Comparison of ENCODE assay signal across 1 cellular context in genomic region chr3:122692674-122693073, GRCh38.
A peak's percentile ranks its signal among the peaks of the same experiment; 100 is the strongest.
TF ChIP-seq lines count a peak whose summit lies in the region.

No MANE protein-coding gene starts in this region.

TF ChIP-seq in HepG2, 621 proteins besides CTCF, POLR2A, EP300 and RAD21 (continues in another document):
- TF ChIP-seq ZNF205 (CRISPR knock-in tag; IDR thresholded peaks at IDR 0.05) (0 out of 2 replicates have a peak, but pooled peaks have one; percentile 38), ATF1 (CRISPR knock-in tag; IDR thresholded peaks at IDR 0.05) (no peak), FOXA3 (CRISPR knock-in tag; IDR thresholded peaks at IDR 0.05) (peak; percentile 85), TBX3 (IDR thresholded peaks at IDR 0.05; ENCODE audit: borderline replicate concordance) (peak; percentile 24; the same call in 1 of the 2 replicates), FOSL2 (CRISPR knock-in tag; IDR thresholded peaks at IDR 0.05) (peak; percentile 55), HMG20A (CRISPR knock-in tag; IDR thresholded peaks at IDR 0.05; ENCODE audit: borderline replicate concordance) (peak; percentile 80; the same call in 1 of the 2 replicates), FOXA1 (IDR thresholded peaks at IDR 0.05) (no peak), FOXA1 (CRISPR knock-in tag; IDR thresholded peaks at IDR 0.05) (peak; percentile 50), ARHGAP35 (CRISPR knock-in tag; IDR thresholded peaks at IDR 0.05; ENCODE audit: borderline replicate concordance) (no peak), ZNF292 (CRISPR knock-in tag; IDR thresholded peaks at IDR 0.05; ENCODE audit: borderline replicate concordance, low read depth) (0 out of 2 replicates have a peak, but pooled peaks have one; percentile 37), RXRB (CRISPR knock-in tag; IDR thresholded peaks at IDR 0.05; ENCODE audit: borderline replicate concordance) (peak; percentile 61; the same call in 1 of the 2 replicates), SKI (IDR thresholded peaks at IDR 0.05; ENCODE audit: partially characterized antibody) (peak; percentile 39), GABPA (IDR thresholded peaks at IDR 0.05; ENCODE audit: low read depth, low read length) (no peak), GABPA (CRISPR knock-in tag; IDR thresholded peaks at IDR 0.05; ENCODE audit: low read depth) (no peak), NCOA2 (CRISPR knock-in tag; IDR thresholded peaks at IDR 0.05) (peak; percentile 39; the same call in 1 of the 2 replicates), NFIC (IDR thresholded peaks at IDR 0.05; ENCODE audit: low read length) (peak; percentile 48; the same call in 1 of the 2 replicates), ZNF513 (CRISPR knock-in tag; conservative IDR thresholded peaks at IDR 0.05) (no peak), SOX6 (IDR thresholded peaks at IDR 0.05) (no peak), SOX6 (CRISPR knock-in tag; IDR thresholded peaks at IDR 0.05) (peak; percentile 61; the same call in 1 of the 2 replicates), SOX13 (IDR thresholded peaks at IDR 0.05) (no peak), SOX13 (CRISPR knock-in tag; conservative IDR thresholded peaks at IDR 0.05 in 1 of 2, IDR thresholded peaks at IDR 0.05 in 1 of 2) (peak in 1 of 2 experiments; percentile 54; a peak in 1 of 4 replicates), TCF7 (IDR thresholded peaks at IDR 0.05; ENCODE audit: low read depth) (peak; percentile 64), GTF2F1 (IDR thresholded peaks at IDR 0.05; ENCODE audit: low read length) (no peak), TEAD3 (CRISPR knock-in tag; optimal IDR thresholded peaks at IDR 0.05; ENCODE audit: borderline replicate concordance) (no peak), RERE (CRISPR knock-in tag; IDR thresholded peaks at IDR 0.05; ENCODE audit: low read depth) (peak; percentile 22; the same call in 1 of the 2 replicates), RCOR2 (CRISPR knock-in tag; IDR thresholded peaks at IDR 0.05) (no peak), RAD51 (IDR thresholded peaks at IDR 0.05; ENCODE audit: borderline replicate concordance) (no peak), ZNF609 (CRISPR knock-in tag; IDR thresholded peaks at IDR 0.05; ENCODE audit: borderline replicate concordance) (peak; percentile 38; the same call in 1 of the 2 replicates), SAP130 (CRISPR knock-in tag; IDR thresholded peaks at IDR 0.05; ENCODE audit: low read depth) (peak; percentile 60), TCF7L2 (IDR thresholded peaks at IDR 0.05; ENCODE audit: low read depth, low read length) (peak; percentile 61), SOX5 (CRISPR knock-in tag; IDR thresholded peaks at IDR 0.05; ENCODE audit: borderline replicate concordance) (peak; percentile 40; the same call in 1 of the 2 replicates), GATAD2A (CRISPR knock-in tag; IDR thresholded peaks at IDR 0.05) (peak; percentile 81), RARA (CRISPR knock-in tag; IDR thresholded peaks at IDR 0.05) (peak; percentile 69), PAXIP1 (CRISPR knock-in tag; conservative IDR thresholded peaks at IDR 0.05) (peak; percentile 33), PHF21A (CRISPR knock-in tag; IDR thresholded peaks at IDR 0.05) (peak; percentile 31; the same call in 1 of the 2 replicates)
- TF ChIP-seq, protein P1, sequence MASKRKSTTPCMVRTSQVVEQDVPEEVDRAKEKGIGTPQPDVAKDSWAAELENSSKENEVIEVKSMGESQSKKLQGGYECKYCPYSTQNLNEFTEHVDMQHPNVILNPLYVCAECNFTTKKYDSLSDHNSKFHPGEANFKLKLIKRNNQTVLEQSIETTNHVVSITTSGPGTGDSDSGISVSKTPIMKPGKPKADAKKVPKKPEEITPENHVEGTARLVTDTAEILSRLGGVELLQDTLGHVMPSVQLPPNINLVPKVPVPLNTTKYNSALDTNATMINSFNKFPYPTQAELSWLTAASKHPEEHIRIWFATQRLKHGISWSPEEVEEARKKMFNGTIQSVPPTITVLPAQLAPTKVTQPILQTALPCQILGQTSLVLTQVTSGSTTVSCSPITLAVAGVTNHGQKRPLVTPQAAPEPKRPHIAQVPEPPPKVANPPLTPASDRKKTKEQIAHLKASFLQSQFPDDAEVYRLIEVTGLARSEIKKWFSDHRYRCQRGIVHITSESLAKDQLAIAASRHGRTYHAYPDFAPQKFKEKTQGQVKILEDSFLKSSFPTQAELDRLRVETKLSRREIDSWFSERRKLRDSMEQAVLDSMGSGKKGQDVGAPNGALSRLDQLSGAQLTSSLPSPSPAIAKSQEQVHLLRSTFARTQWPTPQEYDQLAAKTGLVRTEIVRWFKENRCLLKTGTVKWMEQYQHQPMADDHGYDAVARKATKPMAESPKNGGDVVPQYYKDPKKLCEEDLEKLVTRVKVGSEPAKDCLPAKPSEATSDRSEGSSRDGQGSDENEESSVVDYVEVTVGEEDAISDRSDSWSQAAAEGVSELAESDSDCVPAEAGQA (IDR thresholded peaks at IDR 0.05; ENCODE audit: low read depth), result no peak
- TF ChIP-seq, protein P1 (CRISPR knock-in tag; IDR thresholded peaks at IDR 0.05; ENCODE audit: borderline replicate concordance), result no peak
- TF ChIP-seq, protein P2, sequence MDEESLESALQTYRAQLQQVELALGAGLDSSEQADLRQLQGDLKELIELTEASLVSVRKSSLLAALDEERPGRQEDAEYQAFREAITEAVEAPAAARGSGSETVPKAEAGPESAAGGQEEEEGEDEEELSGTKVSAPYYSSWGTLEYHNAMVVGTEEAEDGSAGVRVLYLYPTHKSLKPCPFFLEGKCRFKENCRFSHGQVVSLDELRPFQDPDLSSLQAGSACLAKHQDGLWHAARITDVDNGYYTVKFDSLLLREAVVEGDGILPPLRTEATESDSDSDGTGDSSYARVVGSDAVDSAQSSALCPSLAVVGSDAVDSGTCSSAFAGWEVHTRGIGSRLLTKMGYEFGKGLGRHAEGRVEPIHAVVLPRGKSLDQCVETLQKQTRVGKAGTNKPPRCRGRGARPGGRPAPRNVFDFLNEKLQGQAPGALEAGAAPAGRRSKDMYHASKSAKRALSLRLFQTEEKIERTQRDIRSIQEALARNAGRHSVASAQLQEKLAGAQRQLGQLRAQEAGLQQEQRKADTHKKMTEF (CRISPR knock-in tag; IDR thresholded peaks at IDR 0.05), result peak; percentile 44; the same call in 1 of the 2 replicates
